Comparison of ENCODE assay signal across 25 cellular contexts in the genomic region with DNA sequence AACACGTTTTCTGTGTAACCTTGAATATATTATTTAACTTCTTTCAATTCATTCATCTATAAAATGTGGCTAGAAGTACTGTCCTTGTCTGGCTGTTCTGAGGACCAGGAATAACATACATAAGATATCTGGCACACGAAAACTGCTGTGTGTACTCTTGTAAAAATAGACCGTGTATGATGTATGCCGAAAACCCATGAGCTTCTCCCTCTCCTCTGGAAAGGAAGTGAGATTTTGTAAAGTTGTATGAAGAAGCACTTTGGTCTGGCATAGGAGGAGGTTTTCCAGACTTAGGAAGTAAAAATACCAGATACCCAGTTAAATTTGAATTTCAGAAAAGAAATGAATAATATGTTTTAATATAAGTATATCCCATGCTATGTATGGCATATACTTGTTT.
DNase-seq lines count a peak whose midpoint lies in the region; ATAC-seq and TF ChIP-seq lines count a peak whose summit lies in the region.
"Had no signal": no experiment of that assay in that cellular context is flagged by ENCODE, and none has a peak within 500 bp of the region (broad histone marks: within the 10 kb centered on the region; RNA-seq: fewer than 3 reads in every experiment).

No MANE protein-coding gene starts in this region.

- peak overlapping the region in 6 of 11 experiments; percentile 22 to 68 (median 48); a peak in 11 of 22 replicates for H3K4me2 ChIP-seq in BLaER1 treated with 17β-estradiol and CSF1 and Interleukin-3, amounts not matched to agents 10 nM and 100 nM
- H3K4me2 ChIP-seq in PC-3 (ENCODE audit: low read length) = no peak overlapping the region

- no peaks in the 10 kb centered on the region for H3F3A ChIP-seq in PC-3 (ENCODE audit: low read length, unreplicated experiment)

- peaks cover 0 to 32% (median 7%) of the 10 kb centered on the region in 10 experiments; a peak in 10 of 20 replicates for H3K4me1 ChIP-seq in BLaER1 treated with 17β-estradiol and CSF1 and Interleukin-3, amounts not matched to agents 10 nM and 100 nM
- H3K4me1 ChIP-seq in heart right ventricle (peaks cover 0 to 14% (median 0%) of the 10 kb centered on the region in 9 donors), sigmoid colon (peaks cover 0 to 8% (median 3%) of the 10 kb centered on the region in 4 donors), PC-3 (ENCODE audit: insufficient read depth, low read length) (no peaks in the 10 kb centered on the region)
- H3K4me1 ChIP-seq: BE2C, lower lobe of right lung, psoas muscle, testis had no signal

- POLR2A ChIA-PET in PC-3 (lab: Charles Lee; ENCODE audit: unreplicated experiment) = no interaction called here

- H2AFZ ChIP-seq in PC-3 (ENCODE audit: low read length) = no peak overlapping the region

- no peaks in the 10 kb centered on the region for H4K20me1 ChIP-seq in BLaER1 treated with 17β-estradiol and CSF1 and Interleukin-3, amounts not matched to agents 10 nM and 100 nM
- no peaks in the 10 kb centered on the region for H4K20me1 ChIP-seq in PC-3 (ENCODE audit: low read length)

- no peak for TF ChIP-seq EP300 in sigmoid colon (IDR thresholded peaks at IDR 0.05)

- no peaks in the 10 kb centered on the region for H3K36me3 ChIP-seq in BLaER1 treated with 17β-estradiol and CSF1 and Interleukin-3, amounts not matched to agents 10 nM and 100 nM
- H3K36me3 ChIP-seq in heart right ventricle (no peaks in the 10 kb centered on the region), sigmoid colon (no peaks in the 10 kb centered on the region), PC-3 (ENCODE audit: low read depth, low read length) (no peaks in the 10 kb centered on the region)
- H3K36me3 ChIP-seq: BE2C, lower lobe of right lung had no signal

- no peaks in the 10 kb centered on the region for H3K9me2 ChIP-seq in PC-3 (replicated peaks; ENCODE audit: low read length)

- CTCF ChIA-PET in PC-3 (lab: Charles Lee) = no interaction called here

- no peaks in the 10 kb centered on the region for H3K9me3 ChIP-seq in BLaER1 treated with 17β-estradiol and CSF1 and Interleukin-3, amounts not matched to agents 10 nM and 100 nM (replicated peaks in 1 of 11)
- peaks cover 0 to 11% (median 0%) of the 10 kb centered on the region in 11 donors for H3K9me3 ChIP-seq in heart right ventricle
- no peaks in the 10 kb centered on the region for H3K9me3 ChIP-seq in sigmoid colon
- no peaks in the 10 kb centered on the region for H3K9me3 ChIP-seq in PC-3 (ENCODE audit: low read length)
- H3K9me3 ChIP-seq: BE2C, lower lobe of right lung, mucosa of descending colon, psoas muscle, testis had no signal

- peak overlapping the region in 4 of 11 experiments; percentile 10 to 78 (median 54); a peak in 6 of 22 replicates for H3K27ac ChIP-seq in BLaER1 treated with 17β-estradiol and CSF1 and Interleukin-3, amounts not matched to agents 10 nM and 100 nM
- H3K27ac ChIP-seq in heart right ventricle (peak overlapping the region in 7 of 10 donors; percentile 26 to 62 (median 54)), sigmoid colon (peak overlapping the region in 3 of 4 donors; percentile 8 to 30 (median 20)), PC-3 (ENCODE audit: low read length) (no peak overlapping the region)
- H3K27ac ChIP-seq: lower lobe of right lung, psoas muscle, RWPE1, SK-N-MC had no signal

- peak overlapping the region in 1 of 10 experiments; percentile 17; a peak in 1 of 20 replicates for H3K4me3 ChIP-seq in BLaER1 treated with 17β-estradiol and CSF1 and Interleukin-3, amounts not matched to agents 10 nM and 100 nM
- H3K4me3 ChIP-seq in heart right ventricle = no peak overlapping the region
- no peak overlapping the region for H3K4me3 ChIP-seq in sigmoid colon
- no peak overlapping the region for H3K4me3 ChIP-seq in PC-3 (ENCODE audit: low read length)
- H3K4me3 ChIP-seq: lower lobe of right lung, mucosa of descending colon, psoas muscle, SK-N-MC, testis had no signal

- no peak for TF ChIP-seq POLR2A in sigmoid colon (IDR thresholded peaks at IDR 0.05)

- no peaks in the 10 kb centered on the region for H3K27me3 ChIP-seq in BLaER1 treated with 17β-estradiol and CSF1 and Interleukin-3, amounts not matched to agents 10 nM and 100 nM
- H3K27me3 ChIP-seq in heart right ventricle (peaks cover 0 to 8% (median 0%) of the 10 kb centered on the region in 7 donors), sigmoid colon (no peaks in the 10 kb centered on the region), PC-3 (ENCODE audit: low read length) (peaks cover 25% of the 10 kb centered on the region; the same call in 1 of the 2 replicates)
- H3K27me3 ChIP-seq: BE2C, testis had no signal

- peak in 6 of 8 donors; percentile 24 to 62 (median 53) for ATAC-seq in heart right ventricle
- ATAC-seq in HG02759 (IDR thresholded peaks at IDR 0.05; ENCODE audit: unreplicated experiment) = no peak
- no peak for ATAC-seq in PC-3
- ATAC-seq: activated naive CD8-positive, alpha-beta T cell treated with anti-CD3 and anti-CD28 coated beads, Interleukin-2, amount 50 U/mL, for 24 hours; activated T-cell treated with anti-CD3 and anti-CD28 coated beads, Interleukin-2, amount 50 U/mL, for 72 hours; natural killer cell had no signal

- TF ChIP-seq CTCF in heart right ventricle (IDR thresholded peaks at IDR 0.05) (no peak), sigmoid colon (IDR thresholded peaks at IDR 0.05) (no peak), PC-3 (conservative IDR thresholded peaks at IDR 0.05; ENCODE audit: low read depth, low read length) (no peak)

- BruUV-seq in PC-3 (replicated peaks; lab: Mats Ljungman, UMichigan) = no TSS peak

- H3K9ac ChIP-seq in BLaER1 treated with 17β-estradiol and CSF1 and Interleukin-3, amounts not matched to agents 10 nM and 100 nM = peak overlapping the region in 2 of 11 experiments; percentile 58 to 60; a peak in 4 of 22 replicates
- no peak overlapping the region for H3K9ac ChIP-seq in PC-3 (ENCODE audit: low read length)

- intact Hi-C loops in heart right ventricle (cut with DNase I) (loop anchor here in 1 of 10 donors (2.0 kb wide), 1 partner anchor 72 kb away; no protein-coding TSS in a partner anchor), sigmoid colon (cut with DNase I) (no loop called here), PC-3 (cut with micrococcal nuclease) (no loop called here)

- 40 to 41% methylated on average over 4 of the region's 4 CpGs for WGBS in heart right ventricle, 2 donors
- 67 to 70% methylated on average over 4 of the region's 4 CpGs for WGBS in sigmoid colon, 2 donors

- DNase-seq in RPMI8226 = peak; percentile 55
- DNase-seq in heart right ventricle = no peak
- no peak for DNase-seq in sigmoid colon
- DNase-seq in PC-3 = no peak
- no peak for DNase-seq in GDM1 (lab: John Stamatoyannopoulos, UW)
- DNase-seq: activated CD4-positive, alpha-beta T cell treated with anti-CD3 and anti-CD28 coated beads, Interleukin-2, amount 50 U/mL, for 48 hours; activated naive CD8-positive, alpha-beta T cell treated with anti-CD3 and anti-CD28 coated beads, Interleukin-2, amount 50 U/mL, for 24 hours; activated T-cell treated with anti-CD3 and anti-CD28 coated beads, Interleukin-2, amount 50 U/mL, for 72 hours; BE2C; CD8-positive, alpha-beta memory T cell; erythroblast; IMR-90; lower lobe of right lung; natural killer cell; NCI-H187; NCI-H446 treated with DMSO at 0.1 percent for 48 hours; stimulated activated naive CD4-positive, alpha-beta T cell; T-helper 1 cell had no signal

- no peaks in the 10 kb centered on the region for H3K79me2 ChIP-seq in PC-3 (ENCODE audit: low read length)

Comparison
In these comparisons a context has a peak if more than half of its experiments do, and no peak if none do; other contexts are left out.
1. ATAC-seq: peak in heart right ventricle (6 of 8); none in HG02759 (single experiment) and PC-3 (single experiment).